17 cellular contexts compared by ENCODE assay signal in genomic region chr21:46409641-46410406, GRCh38. TPM values are rescaled to one million over a fixed set of nuclear protein-coding genes. Genes with fewer than 3 reads are reported as not detected.
A peak's percentile ranks its signal among the peaks of the same experiment; 100 is the strongest.
DNase-seq lines count a peak whose midpoint lies in the region; ATAC-seq and TF ChIP-seq lines count a peak whose summit lies in the region.
"Had no signal": no experiment of that assay in that cellular context is flagged by ENCODE, and none has a peak within 500 bp of the region (broad histone marks: within the 10 kb centered on the region; RNA-seq: fewer than 3 reads in every experiment).

No MANE protein-coding gene starts in this region.

- intact Hi-C loops in Right ventricle myocardium inferior (cut with DNase I) (no loop called here), cardiac septum (cut with DNase I) (no loop called here), posterior vena cava (cut with DNase I) (no loop called here), colonic mucosa (cut with DNase I) (no loop called here)

- H3K36me3 ChIP-seq in colonic mucosa, result no peaks in the 10 kb centered on the region

- H3K36me3 Mint-ChIP-seq in central memory CD8-positive, alpha-beta T cell (ENCODE audit: insufficient read depth), result peaks cover 12% of the 10 kb centered on the region
- peaks cover 10 to 21% (median 16%) of the 10 kb centered on the region in 3 donors for H3K36me3 Mint-ChIP-seq in immature natural killer cell

- DNase-seq in Right ventricle myocardium inferior (ENCODE audit: missing footprints) (peak; percentile 42), cardiac septum (ENCODE audit: low spot score) (no peak), immature natural killer cell (peak; percentile 35 to 66 (median 63)), posterior vena cava (ENCODE audit: low spot score) (peak; percentile 72), NCI-H1694 (lab: John Stamatoyannopoulos, UW) (no peak), NCI-H510A treated with DMSO at 0.1 percent for 48 hours (lab: John Stamatoyannopoulos, UW) (no peak), colonic mucosa (no peak)
- DNase-seq in central memory CD8-positive, alpha-beta T cell (ENCODE audit: low spot score in 2 of 2), result no peak
- DNase-seq: DMS53, NCI-H187 treated with DMSO at 0.1 percent for 48 hours, NCI-H2171, NCI-H446 treated with DMSO at 0.1 percent for 48 hours, NCI-H82, SHP77 had no signal

- TF ChIP-seq CTCF in colonic mucosa (IDR thresholded peaks at IDR 0.05), result no peak

- no peak overlapping the region for H3K9ac ChIP-seq in colonic mucosa (ENCODE audit: low read depth in 2 of 2, low read length in 2 of 2)

- H3K4me3 Mint-ChIP-seq in central memory CD8-positive, alpha-beta T cell, result peak overlapping the region; percentile 51
- peak overlapping the region; percentile 51 to 85 (median 63) for H3K4me3 Mint-ChIP-seq in immature natural killer cell
- H3K4me3 Mint-ChIP-seq: CD14-positive monocyte had no signal

- no peaks in the 10 kb centered on the region for H3K9me3 ChIP-seq in colonic mucosa

- peaks cover 26% of the 10 kb centered on the region for H3K4me1 Mint-ChIP-seq in central memory CD8-positive, alpha-beta T cell
- H3K4me1 Mint-ChIP-seq in immature natural killer cell, result peaks cover 42 to 47% of the 10 kb centered on the region in 2 donors
- H3K4me1 Mint-ChIP-seq: CD14-positive monocyte had no signal

- no peak for ATAC-seq in Right ventricle myocardium inferior
- ATAC-seq in central memory CD8-positive, alpha-beta T cell (replicated peaks; ENCODE audit: extremely low read depth, poor library complexity, severe bottlenecking), result no peak
- ATAC-seq: K562, Panc1 had no signal

- H3K4me1 ChIP-seq in colonic mucosa, result no peaks in the 10 kb centered on the region

- H3K27ac Mint-ChIP-seq in central memory CD8-positive, alpha-beta T cell (ENCODE audit: low read depth), result peak overlapping the region; percentile 67
- peak overlapping the region; percentile 29 to 84 (median 58) for H3K27ac Mint-ChIP-seq in immature natural killer cell

- no peaks in the 10 kb centered on the region for H3K27me3 Mint-ChIP-seq in central memory CD8-positive, alpha-beta T cell
- peaks cover 0 to 6% (median 2%) of the 10 kb centered on the region in 3 donors for H3K27me3 Mint-ChIP-seq in immature natural killer cell (ENCODE audit: low read depth in 3 of 3)

- H3K9me3 Mint-ChIP-seq in central memory CD8-positive, alpha-beta T cell, result no peaks in the 10 kb centered on the region
- H3K9me3 Mint-ChIP-seq in immature natural killer cell, result no peaks in the 10 kb centered on the region
- H3K9me3 Mint-ChIP-seq: CD14-positive monocyte had no signal

- no peaks in the 10 kb centered on the region for H3K27me3 ChIP-seq in colonic mucosa

- no peak overlapping the region for H3K4me3 ChIP-seq in colonic mucosa
- H3K4me3 ChIP-seq: K562 had no signal

- no peak overlapping the region for H3K27ac ChIP-seq in colonic mucosa

RNA-seq across cellular contexts. Expression of gene DIP2A, which starts 48.9 kb away (rescaled TPM):
- total RNA-seq in Right ventricle myocardium inferior (23.9 TPM), cardiac septum (38.9 TPM), posterior vena cava (10 to 100 TPM; 24.3 to 26.4 TPM), colonic mucosa (10 to 100 TPM; 40.4 to 41.0 TPM)
- polyA plus RNA-seq in immature natural killer cell, result 10 to 100 TPM; 23.1 to 64.8 (median 26.9) TPM

Comparison
In these comparisons a context has a peak if more than half of its experiments do, and no peak if none do; other contexts are left out.
1. DNase-seq: peak in Right ventricle myocardium inferior (single experiment), immature natural killer cell (3 of 3) and posterior vena cava (single experiment); none in cardiac septum (single experiment), central memory CD8-positive, alpha-beta T cell (0 of 2), NCI-H1694 (single experiment), NCI-H510A treated with DMSO at 0.1 percent for 48 hours (single experiment) and colonic mucosa (single experiment).